ENCODE assay signal across 8 cellular contexts in the genomic region with DNA sequence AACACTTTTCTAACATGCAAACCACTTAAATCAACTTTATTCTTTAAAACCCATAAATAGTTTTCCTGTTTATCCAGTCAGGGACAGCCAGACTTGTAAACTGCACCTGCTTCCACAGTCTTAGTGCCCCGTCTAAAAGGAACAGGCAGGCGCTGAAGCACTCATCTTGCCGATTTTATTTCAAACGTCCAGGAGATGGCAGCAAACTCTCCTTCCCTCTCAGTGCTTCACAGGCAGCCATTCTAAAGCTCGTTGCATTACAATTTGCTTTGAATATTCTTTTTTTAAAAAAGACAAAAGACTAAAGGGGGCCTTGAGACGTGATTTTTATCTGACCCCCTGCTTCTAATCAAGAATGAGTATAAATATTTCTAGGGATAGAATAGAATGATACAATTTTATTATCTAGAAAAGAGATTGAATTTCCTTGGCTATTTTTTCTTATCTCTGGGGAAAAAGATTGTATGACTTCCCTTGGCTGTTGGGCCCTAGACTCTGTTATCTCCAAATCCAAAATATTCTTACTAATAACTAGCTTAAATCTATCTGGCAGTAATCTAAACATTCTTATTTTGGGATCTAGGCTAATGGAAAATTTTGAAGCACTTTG.
A peak's percentile ranks its signal among the peaks of the same experiment; 100 is the strongest.
DNase-seq lines count a peak whose midpoint lies in the region; ATAC-seq and TF ChIP-seq lines count a peak whose summit lies in the region.

No MANE protein-coding gene starts in this region.

- H3K27me3 ChIP-seq in ascending aorta (no peaks in the 10 kb centered on the region), iPS DF 6.9 (ENCODE audit: control insufficient read depth, insufficient read depth, low read length) (no peaks in the 10 kb centered on the region)

- H3K4me3 ChIP-seq in SK-N-MC, result no peak overlapping the region
- no peak overlapping the region for H3K4me3 ChIP-seq in ascending aorta
- no peak overlapping the region for H3K4me3 ChIP-seq in iPS DF 6.9 (ENCODE audit: low read length)

- no CpG with 5 or more reads among the region's 6 CpGs for WGBS in iPS DF 6.9 (ENCODE audit: insufficient coverage, insufficient read length)

- H3K27ac ChIP-seq in SK-N-MC (no peak overlapping the region), ascending aorta (peak overlapping the region; percentile 95 to 96), iPS DF 6.9 (ENCODE audit: low read length) (no peak overlapping the region)

- no peaks in the 10 kb centered on the region for H3K36me3 ChIP-seq in SK-N-MC (ENCODE audit: insufficient read depth, low read length)
- no peaks in the 10 kb centered on the region for H3K36me3 ChIP-seq in ascending aorta
- H3K36me3 ChIP-seq in iPS DF 6.9 (ENCODE audit: control insufficient read depth, insufficient read depth, low read length), result no peaks in the 10 kb centered on the region

- H3K9ac ChIP-seq in SK-N-MC (ENCODE audit: insufficient read length), result no peak overlapping the region

- intact Hi-C loops in ascending aorta (cut with DNase I), result loop anchor here (1.0 to 5.0 kb wide), 2 partner anchors 110 to 171 kb away; no protein-coding TSS in a partner anchor

- H3K4me1 ChIP-seq in ascending aorta (peaks cover 4 to 76% of the 10 kb centered on the region in 2 donors), iPS DF 6.9 (ENCODE audit: control insufficient read depth, insufficient read depth, low read length) (0 out of 2 replicates have a peak, but pooled peaks cover 1% of the 10 kb centered on the region)

- peak; percentile 55 for DNase-seq in activated gamma-delta T cell treated with Interleukin-2 at 50 U/mL for 16 hours
- DNase-seq in activated gamma-delta T cell (lab: John Stamatoyannopoulos, UW), result no peak
- peak; percentile 27 for DNase-seq in MV-4-11 (lab: John Stamatoyannopoulos, UW)
- peak; percentile 44 for DNase-seq in SK-N-MC (ENCODE audit: low read depth, low spot score)
- peak in 1 of 2 donors; percentile 80 for DNase-seq in ascending aorta (ENCODE audit: low spot score in 2 of 2)
- DNase-seq in iPS DF 6.9 (ENCODE audit: low read depth, low spot score), result peak; percentile 78
- DNase-seq in stimulated activated CD4-positive, alpha-beta T cell treated with anti-CD3 and anti-CD28 coated beads, Interleukin-12 subunit alpha, Interleukin-12 subunit beta, amount 100 ng/mL, for 48 hours (ENCODE audit: low read depth in 2 of 3, low spot score in 1 of 3), result peak; percentile 15 to 43 (median 21)

- peak; percentile 56 to 70 (median 59) for TF ChIP-seq CTCF in ascending aorta (IDR thresholded peaks at IDR 0.05)

- ATAC-seq in HG02588 (IDR thresholded peaks at IDR 0.05; ENCODE audit: unreplicated experiment), result peak; percentile 90

- H3K9me3 ChIP-seq in SK-N-MC (ENCODE audit: low read depth, low read length) (no peaks in the 10 kb centered on the region), ascending aorta (no peaks in the 10 kb centered on the region), iPS DF 6.9 (ENCODE audit: control insufficient read depth, insufficient read depth, low read length) (no peaks in the 10 kb centered on the region)

Comparison
In these comparisons a context has a peak if more than half of its experiments do, and no peak if none do; other contexts are left out.
1. H3K27ac ChIP-seq: peak in ascending aorta (2 of 2); none in SK-N-MC (single experiment) and iPS DF 6.9 (single experiment).